In genomic region chr14:60133487-60133886, GRCh38 we compare ENCODE assay signal across 18 cellular contexts.
"Had no signal": no experiment of that assay in that cellular context is flagged by ENCODE, and none has a peak within 500 bp of the region (broad histone marks: within the 10 kb centered on the region; RNA-seq: fewer than 3 reads in every experiment).

No MANE protein-coding gene starts in this region.

- H3K4me3 ChIP-seq: dorsolateral prefrontal cortex, thyroid gland had no signal

- H3K4me1 ChIP-seq: thyroid gland had no signal

- H3K4me3 Mint-ChIP-seq: activated CD4-positive, alpha-beta memory T cell treated with anti-CD3 and anti-CD28 coated beads, Interleukin-2, amount 10 ng/mL, durations not matched to agents 7 days and 5 days; activated naive CD8-positive, alpha-beta T cell; activated T-cell treated with anti-CD3 and anti-CD28 coated beads, Interleukin-2, amount 50 U/mL, for 4 hours; endodermal cell; neural crest cell; stimulated activated memory B cell treated with anti-CD40 and anti-IgM and Interleukin-4, amounts not matched to agents 10 μg/mL and 1 μg/mL and 100 μg/mL, for 72 hours had no signal

- DNase-seq: activated CD4-positive, alpha-beta memory T cell treated with anti-CD3 and anti-CD28 coated beads, Interleukin-2, amount 10 ng/mL, durations not matched to agents 7 days and 5 days; activated CD4-positive, alpha-beta T cell treated with anti-CD3 and anti-CD28 coated beads for 4 hours; activated gamma-delta T cell treated with Interleukin-2 at 50 U/mL for 16 hours; activated T-cell treated with anti-CD3 and anti-CD28 coated beads, Interleukin-2, amount 50 U/mL, for 4 hours; dorsolateral prefrontal cortex; endodermal cell; foreskin fibroblast; kidney glomerular epithelial cell; stimulated activated CD4-positive, alpha-beta T cell treated with anti-CD3 and anti-CD28 coated beads, Interleukin-12 subunit alpha, Interleukin-12 subunit beta, amount 100 ng/mL, for 4 hours; stimulated activated CD4-positive, alpha-beta T cell treated with anti-CD3 and anti-CD28 coated beads, Interleukin-2, amount 100 ng/mL, for 24 hours; T-helper 1 cell; thyroid gland; WERI-Rb-1 had no signal

- H3K4me1 Mint-ChIP-seq: neural crest cell; stimulated activated memory B cell treated with anti-CD40 and anti-IgM and Interleukin-4, amounts not matched to agents 10 μg/mL and 1 μg/mL and 100 μg/mL, for 72 hours had no signal

- H3K9me3 ChIP-seq: thyroid gland had no signal

- H3K9me3 Mint-ChIP-seq: activated CD4-positive, alpha-beta memory T cell treated with anti-CD3 and anti-CD28 coated beads, Interleukin-2, amount 10 ng/mL, durations not matched to agents 7 days and 5 days; activated T-cell treated with anti-CD3 and anti-CD28 coated beads, Interleukin-2, amount 50 U/mL, for 4 hours; endodermal cell; neural crest cell; stimulated activated memory B cell treated with anti-CD40 and anti-IgM and Interleukin-4, amounts not matched to agents 10 μg/mL and 1 μg/mL and 100 μg/mL, for 72 hours had no signal

- H3K27me3 ChIP-seq: dorsolateral prefrontal cortex, thyroid gland had no signal

- ATAC-seq: activated T-cell treated with anti-CD3 and anti-CD28 coated beads, Interleukin-2, amount 50 U/mL, for 4 hours; esophagus mucosa; SK-N-SH treated with all-trans-retinoic acid at 6 μM for 48 hours; stimulated activated memory B cell treated with anti-CD40 and anti-IgM and Interleukin-4, amounts not matched to agents 10 μg/mL and 1 μg/mL and 100 μg/mL, for 72 hours had no signal

- H3K36me3 ChIP-seq: thyroid gland had no signal

- H3K27me3 Mint-ChIP-seq: activated CD4-positive, alpha-beta memory T cell treated with anti-CD3 and anti-CD28 coated beads, Interleukin-2, amount 10 ng/mL, durations not matched to agents 7 days and 5 days; activated naive CD8-positive, alpha-beta T cell; stimulated activated memory B cell treated with anti-CD40 and anti-IgM and Interleukin-4, amounts not matched to agents 10 μg/mL and 1 μg/mL and 100 μg/mL, for 72 hours had no signal

- H3K27ac ChIP-seq: dorsolateral prefrontal cortex, thyroid gland, WERI-Rb-1 had no signal

- H3K27ac Mint-ChIP-seq: activated CD4-positive, alpha-beta memory T cell treated with anti-CD3 and anti-CD28 coated beads, Interleukin-2, amount 10 ng/mL, durations not matched to agents 7 days and 5 days; activated naive CD8-positive, alpha-beta T cell; endodermal cell; stimulated activated memory B cell treated with anti-CD40 and anti-IgM and Interleukin-4, amounts not matched to agents 10 μg/mL and 1 μg/mL and 100 μg/mL, for 72 hours had no signal
